20 cellular contexts compared by ENCODE assay signal in the genomic region with DNA sequence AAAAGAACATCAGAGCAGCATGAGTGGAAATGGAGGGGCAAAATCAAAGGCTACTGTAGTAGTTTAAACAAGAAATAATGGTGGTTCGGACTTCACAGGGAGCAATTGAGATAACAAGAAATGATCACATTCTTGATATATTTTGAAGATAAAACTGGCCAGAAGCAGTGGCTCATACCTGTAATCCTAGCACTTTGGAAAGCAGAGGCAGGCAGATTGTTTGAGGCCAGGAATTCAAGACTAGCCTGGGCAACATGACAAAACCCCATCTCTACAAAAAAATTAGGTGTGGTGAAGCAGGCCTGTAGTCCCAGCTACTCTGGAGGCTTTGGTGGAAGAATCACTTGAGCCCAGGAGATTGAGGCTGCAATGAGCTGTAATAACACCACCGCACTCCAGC. TPM values are rescaled to one million over a fixed set of nuclear protein-coding genes. Genes with fewer than 3 reads are reported as not detected.
DNase-seq lines count a peak whose midpoint lies in the region; ATAC-seq, FAIRE-seq and TF ChIP-seq lines count a peak whose summit lies in the region.
"Had no signal": no experiment of that assay in that cellular context is flagged by ENCODE, and none has a peak within 500 bp of the region (broad histone marks: within the 10 kb centered on the region; RNA-seq: fewer than 3 reads in every experiment).

No MANE protein-coding gene starts in this region.

- TF ChIP-seq POLR2A in GM12878 (IDR thresholded peaks at IDR 0.05; ENCODE audit: low read depth, low read length): no peak

- intact Hi-C loops in GM12878 (cut with micrococcal nuclease; ENCODE audit: unreplicated experiment): no loop called here

- no peak for TF ChIP-seq RAD21 in GM12878 (IDR thresholded peaks at IDR 0.05; ENCODE audit: insufficient read depth, low read depth, low read length)

- H2BK120ac ChIP-seq in trophoblast cell (ENCODE audit: insufficient read depth, low read length, poor library complexity): no peak overlapping the region

- H3K4ac ChIP-seq in trophoblast cell (ENCODE audit: low read depth, low read length): no peak overlapping the region

- no peak overlapping the region for H3K9ac ChIP-seq in astrocyte (ENCODE audit: low read length)
- H3K9ac ChIP-seq in GM12878 (ENCODE audit: control insufficient read depth, insufficient read depth, low read length): no peak overlapping the region
- no peak overlapping the region for H3K9ac ChIP-seq in trophoblast cell (ENCODE audit: low read length)
- H3K9ac ChIP-seq: BLaER1 treated with 17β-estradiol and CSF1 and Interleukin-3, amounts not matched to agents 10 nM and 100 nM had no signal

- SMC1A ChIA-PET in GM12878 (lab: Charles Lee; ENCODE audit: uncharacterized antibody, unreplicated experiment): interaction anchor here (0.7 kb wide), 1 partner anchor 20 kb away, joined by 4 read pairs; no protein-coding TSS in a partner anchor

- no peak overlapping the region for H3K23ac ChIP-seq in trophoblast cell (ENCODE audit: low read length)

- TF ChIP-seq EP300 in GM12878 (IDR thresholded peaks at IDR 0.05; ENCODE audit: borderline replicate concordance in 1 of 2, control insufficient read depth in 1 of 2, low read depth in 2 of 2, low read length in 2 of 2): no peak

- H3K4me3 Mint-ChIP-seq in astrocyte (ENCODE audit: unreplicated experiment): no peak overlapping the region
- H3K4me3 Mint-ChIP-seq: B cell; CD4-positive, alpha-beta T cell; CD8-positive, alpha-beta T cell had no signal

- no peak overlapping the region for H2BK5ac ChIP-seq in trophoblast cell (ENCODE audit: low read depth, low read length, poor library complexity)

- H4K8ac ChIP-seq in trophoblast cell (ENCODE audit: low read depth, low read length): no peak overlapping the region

- H2AK5ac ChIP-seq in trophoblast cell (ENCODE audit: low read length): no peak overlapping the region

- peaks cover 3% of the 10 kb centered on the region for H4K20me1 ChIP-seq in astrocyte (ENCODE audit: insufficient read depth, low read length)
- H4K20me1 ChIP-seq in GM12878 (ENCODE audit: control insufficient read depth, insufficient read depth): no peaks in the 10 kb centered on the region
- H4K20me1 ChIP-seq: BLaER1 treated with 17β-estradiol and CSF1 and Interleukin-3, amounts not matched to agents 10 nM and 100 nM had no signal

- no peak for TF ChIP-seq CTCF in astrocyte (IDR thresholded peaks at IDR 0.05; ENCODE audit: insufficient read depth, low read depth, low read length)
- no peak for TF ChIP-seq CTCF in GM12878 (IDR thresholded peaks at IDR 0.05 in 2 of 3, conservative IDR thresholded peaks at IDR 0.05 in 1 of 3; ENCODE audit: control insufficient read depth in 2 of 3, extremely low read depth in 1 of 3, insufficient read depth in 1 of 3, low read depth in 3 of 3, low read length in 3 of 3)

- BruUV-seq in GM12878 (replicated peaks; lab: Mats Ljungman, UMichigan): no TSS peak

- no peaks in the 10 kb centered on the region for H3K27me3 ChIP-seq in astrocyte (ENCODE audit: insufficient read depth, low read length)
- no peaks in the 10 kb centered on the region for H3K27me3 ChIP-seq in GM12878 (replicated peaks in 1 of 2; ENCODE audit: control insufficient read depth in 2 of 2, insufficient read depth in 2 of 2, low read length in 1 of 2)
- no peaks in the 10 kb centered on the region for H3K27me3 ChIP-seq in trophoblast cell (ENCODE audit: insufficient read depth, low read length)
- H3K27me3 ChIP-seq: BLaER1 treated with 17β-estradiol and CSF1 and Interleukin-3, amounts not matched to agents 10 nM and 100 nM had no signal

- H2AFZ ChIP-seq in astrocyte (ENCODE audit: low read depth, low read length) (no peak overlapping the region), GM12878 (ENCODE audit: control insufficient read depth, low read depth, low read length) (no peak overlapping the region), trophoblast cell (ENCODE audit: insufficient read depth, low read length, poor library complexity) (no peak overlapping the region)

- no peak overlapping the region for H3K14ac ChIP-seq in trophoblast cell (ENCODE audit: low read length)

- no peak overlapping the region for H3K27ac Mint-ChIP-seq in astrocyte (ENCODE audit: unreplicated experiment)
- H3K27ac Mint-ChIP-seq: B cell; CD4-positive, alpha-beta T cell; CD8-positive, alpha-beta T cell had no signal

- ATAC-seq in GM12878: no peak
- ATAC-seq in HG03039 (IDR thresholded peaks at IDR 0.05; ENCODE audit: unreplicated experiment): no peak
- ATAC-seq: A549; CD8-positive, alpha-beta T cell had no signal

- H3K9me3 Mint-ChIP-seq in astrocyte (ENCODE audit: unreplicated experiment): peaks cover 3% of the 10 kb centered on the region
- H3K9me3 Mint-ChIP-seq: CD4-positive, alpha-beta T cell; CD8-positive, alpha-beta T cell had no signal

- POLR2A ChIA-PET in GM12878 (lab: Charles Lee): no interaction called here

- H3K27ac ChIP-seq in astrocyte (ENCODE audit: low read depth, low read length) (no peak overlapping the region), GM12878 (ENCODE audit: control insufficient read depth, insufficient read depth) (no peak overlapping the region), trophoblast cell (ENCODE audit: low read depth, low read length) (no peak overlapping the region)
- H3K27ac ChIP-seq: 22Rv1; A549; BLaER1 treated with 17β-estradiol and CSF1 and Interleukin-3, amounts not matched to agents 10 nM and 100 nM; C4-2B had no signal

- H3K4me1 ChIP-seq in astrocyte (ENCODE audit: insufficient read depth, low read length) (no peaks in the 10 kb centered on the region), GM12878 (ENCODE audit: control insufficient read depth, insufficient read depth, low read length) (no peaks in the 10 kb centered on the region), trophoblast cell (ENCODE audit: control insufficient read depth in 1 of 2, insufficient read depth in 2 of 2, low read length in 2 of 2) (no peaks in the 10 kb centered on the region)
- H3K4me1 ChIP-seq: A549; BLaER1 treated with 17β-estradiol and CSF1 and Interleukin-3, amounts not matched to agents 10 nM and 100 nM had no signal

- H3K4me3 ChIP-seq in astrocyte (ENCODE audit: insufficient read depth, low read depth, low read length): no peak overlapping the region
- no peak overlapping the region for H3K4me3 ChIP-seq in GM12878
- no peak overlapping the region for H3K4me3 ChIP-seq in trophoblast cell (ENCODE audit: low read depth, low read length)
- H3K4me3 ChIP-seq: A549; BLaER1 treated with 17β-estradiol and CSF1 and Interleukin-3, amounts not matched to agents 10 nM and 100 nM had no signal

- no peak overlapping the region for H2BK12ac ChIP-seq in trophoblast cell (ENCODE audit: low read length)

- H3K4me2 ChIP-seq in astrocyte (ENCODE audit: low read length) (no peak overlapping the region), GM12878 (ENCODE audit: control insufficient read depth, insufficient read depth) (no peak overlapping the region), trophoblast cell (ENCODE audit: low read length) (no peak overlapping the region)
- H3K4me2 ChIP-seq: A549; BLaER1 treated with 17β-estradiol and CSF1 and Interleukin-3, amounts not matched to agents 10 nM and 100 nM had no signal

- H4K91ac ChIP-seq in trophoblast cell (ENCODE audit: low read depth, low read length): no peak overlapping the region

- H3K4me1 Mint-ChIP-seq in astrocyte (ENCODE audit: low read depth, unreplicated experiment): no peaks in the 10 kb centered on the region
- H3K4me1 Mint-ChIP-seq: B cell had no signal

- H4K12ac ChIP-seq in trophoblast cell (ENCODE audit: low read depth, low read length): no peak overlapping the region

- no peaks in the 10 kb centered on the region for H3K27me3 Mint-ChIP-seq in astrocyte (ENCODE audit: low read depth, unreplicated experiment)
- H3K27me3 Mint-ChIP-seq: B cell; CD4-positive, alpha-beta T cell had no signal

- no peaks in the 10 kb centered on the region for H3K9me3 ChIP-seq in astrocyte (ENCODE audit: insufficient read depth, low read depth, low read length)
- no peaks in the 10 kb centered on the region for H3K9me3 ChIP-seq in GM12878 (replicated peaks; ENCODE audit: control insufficient read depth, insufficient read depth, low read length)
- no peaks in the 10 kb centered on the region for H3K9me3 ChIP-seq in trophoblast cell (ENCODE audit: insufficient read depth, low read depth, low read length)
- H3K9me3 ChIP-seq: A549, Caco-2 had no signal

- no peak for FAIRE-seq in astrocyte (lab: Jason Lieb, UNC)
- peak; percentile 18 for FAIRE-seq in GM12878 (lab: Jason Lieb, UNC)
- FAIRE-seq: A549, D721Med, G401.6, GM12892 had no signal

- RAD21 ChIA-PET in GM12878 (lab: Charles Lee; ENCODE audit: unreplicated experiment): no interaction called here

- H3K18ac ChIP-seq in trophoblast cell (ENCODE audit: low read length): no peak overlapping the region

- H3K79me2 ChIP-seq in astrocyte (ENCODE audit: insufficient read depth, low read length) (no peaks in the 10 kb centered on the region), GM12878 (ENCODE audit: control insufficient read depth, insufficient read depth, low read length) (no peaks in the 10 kb centered on the region), trophoblast cell (ENCODE audit: control insufficient read depth, insufficient read depth, low read length, poor library complexity) (no peaks in the 10 kb centered on the region)

- CTCF ChIA-PET in GM12878 (lab: Yijun Ruan, JAX): no interaction called here

- no peaks in the 10 kb centered on the region for H3K79me1 ChIP-seq in trophoblast cell (ENCODE audit: low read length)

- DNase-seq in astrocyte (ENCODE audit: low read depth) (peak; percentile 30), GM12878 (ENCODE audit: low read depth, low spot score) (no peak), trophoblast cell (peak; percentile 56 to 84), midbrain (lab: John Stamatoyannopoulos, UW) (no peak)
- DNase-seq: AML-193; Caco-2; Calu3; CD4-positive, alpha-beta T cell; CD8-positive, alpha-beta T cell; DMS79 treated with DMSO at 0.1 percent for 48 hours; GF-D8 had no signal

- 98% methylated on average over 2 of the region's 2 CpGs for WGBS in GM12878 (ENCODE audit: insufficient coverage, insufficient replicate concordance, low lambda C conversion rate, missing lambda C conversion rate)
- WGBS in trophoblast cell (ENCODE audit: extremely low coverage, insufficient coverage, insufficient read length): no CpG with 5 or more reads among the region's 2 CpGs

- H3K36me3 ChIP-seq in astrocyte (ENCODE audit: insufficient read depth, low read length) (peaks cover 5% of the 10 kb centered on the region), GM12878 (ENCODE audit: control insufficient read depth in 2 of 2, insufficient read depth in 2 of 2, low read length in 1 of 2) (peaks cover 0 to 5% of the 10 kb centered on the region in 2 experiments; a peak in 1 of 4 replicates), trophoblast cell (ENCODE audit: control insufficient read depth in 1 of 2, insufficient read depth in 2 of 2, low read length in 2 of 2) (peaks cover 6 to 7% of the 10 kb centered on the region in 2 experiments)

- peaks cover 11% of the 10 kb centered on the region for H3K36me3 Mint-ChIP-seq in astrocyte (ENCODE audit: low read depth, unreplicated experiment)

- in situ Hi-C loops in GM12878 (cut with MboI): no loop called here

RNA-seq across cellular contexts. Expression of a gene that starts 22.9 kb away (rescaled TPM):
- total RNA-seq in astrocyte (19.1 and 19.5 TPM in 2 replicates), GM12878 (2014; rRNA removed) (22.2 and 25.1 TPM in 2 replicates), GM12878 (2014; rRNA removed; fragmentation: Illumina TruSeq; extraction: Trizol) (23.8 and 26.2 TPM in 2 replicates), GM12878 (2021) (18.2 and 21.8 TPM in 2 replicates)
- 74.3 and 77.7 TPM in 2 replicates for total RNA-seq in GM12878 (2013; cell fraction: nucleolus; rRNA removed)
- polyA plus RNA-seq in GM12878 (2011; ENCODE audit: low read depth): 11.8 TPM
- polyA plus RNA-seq in GM12878 (2011; rRNA removed) (24.9 and 43.1 TPM in 2 replicates), GM12878 (2014; fragmentation: Illumina TruSeq; extraction: Trizol) (22.4 and 27.1 TPM in 2 replicates), GM12878 (2014; fragmentation: Nextera tagmentation; extraction: Ambion mirVana) (10 to 100 TPM in 1 of 2 experiments, 1 to 10 TPM in 1; 9.1 to 12.9 TPM), GM12878 (2014; rRNA removed) (18.1 and 22.1 TPM in 2 replicates), GM12878 (2016; fragmentation: Nextera tagmentation; extraction: Ambion mirVana) (10 to 100 TPM; 26.2 to 29.3 TPM)
- 9.6 and 11.9 TPM in 2 replicates for polyA plus RNA-seq in GM12878 (2011; cell fraction: cytosol; rRNA removed)
- 10.8 and 12.3 TPM in 2 replicates for polyA plus RNA-seq in GM12878 (2011; cell fraction: nucleus; rRNA removed)
- 18.8 and 21.5 TPM in 2 replicates for polyA plus RNA-seq in GM12878 (2012)
- polyA minus RNA-seq in GM12878 (2011; rRNA and poly(A)+ RNA removed): 7.2 and 12.3 TPM in 2 replicates
- 3.7 and 5.9 TPM in 2 replicates for polyA minus RNA-seq in GM12878 (2011; cell fraction: cytosol; rRNA and poly(A)+ RNA removed)
- polyA minus RNA-seq in GM12878 (2011; cell fraction: nucleus; rRNA and poly(A)+ RNA removed): 14.4 and 19.8 TPM in 2 replicates
- 7.9 and 8.4 TPM in 2 replicates for polyA plus RNA-seq in trophoblast cell (2013)

RNA-seq across cellular contexts. Expression of a gene that starts 24.6 kb away (rescaled TPM):
- total RNA-seq in astrocyte (12.9 and 13.7 TPM in 2 replicates), GM12878 (2014; rRNA removed) (20.6 and 26.3 TPM in 2 replicates), GM12878 (2014; rRNA removed; fragmentation: Illumina TruSeq; extraction: Trizol) (9.8 and 12.2 TPM in 2 replicates), GM12878 (2021) (25.2 and 26.1 TPM in 2 replicates)
- total RNA-seq in GM12878 (2013; cell fraction: nucleolus; rRNA removed): 50.5 and 56.5 TPM in 2 replicates
- 3.7 TPM for polyA plus RNA-seq in GM12878 (2011; ENCODE audit: low read depth)
- polyA plus RNA-seq in GM12878 (2011; rRNA removed) (6.3 and 8.6 TPM in 2 replicates), GM12878 (2014; fragmentation: Illumina TruSeq; extraction: Trizol) (2.7 and 6.5 TPM in 2 replicates), GM12878 (2014; fragmentation: Nextera tagmentation; extraction: Ambion mirVana) (under 1 TPM; 0.05 to 0.16 TPM), GM12878 (2014; rRNA removed) (14.8 and 15.6 TPM in 2 replicates), GM12878 (2016; fragmentation: Nextera tagmentation; extraction: Ambion mirVana) (1 to 10 TPM; 4.9 to 7.7 TPM)
- polyA plus RNA-seq in GM12878 (2011; cell fraction: cytosol; rRNA removed): 10.5 and 14.4 TPM in 2 replicates
- 14.4 and 19.5 TPM in 2 replicates for polyA plus RNA-seq in GM12878 (2011; cell fraction: nucleus; rRNA removed)
- polyA plus RNA-seq in GM12878 (2012): 7.8 and 8.4 TPM in 2 replicates
- 15.6 and 28.6 TPM in 2 replicates for polyA minus RNA-seq in GM12878 (2011; rRNA and poly(A)+ RNA removed)
- polyA minus RNA-seq in GM12878 (2011; cell fraction: cytosol; rRNA and poly(A)+ RNA removed): 13.3 and 14.2 TPM in 2 replicates
- 11.6 and 25.5 TPM in 2 replicates for polyA minus RNA-seq in GM12878 (2011; cell fraction: nucleus; rRNA and poly(A)+ RNA removed)
- 5.8 and 6.2 TPM in 2 replicates for polyA plus RNA-seq in trophoblast cell (2013)

RNA-seq across cellular contexts. Expression of a gene that starts 32.8 kb away (rescaled TPM):
- total RNA-seq in astrocyte (16.8 and 17.1 TPM in 2 replicates), GM12878 (2014; rRNA removed) (13.3 and 13.5 TPM in 2 replicates), GM12878 (2014; rRNA removed; fragmentation: Illumina TruSeq; extraction: Trizol) (18.9 and 19.7 TPM in 2 replicates), GM12878 (2021) (12.9 and 13.7 TPM in 2 replicates)
- total RNA-seq in GM12878 (2013; cell fraction: nucleolus; rRNA removed): 10.2 and 10.7 TPM in 2 replicates
- polyA plus RNA-seq in GM12878 (2011; ENCODE audit: low read depth): 7.3 TPM
- polyA plus RNA-seq in GM12878 (2011; rRNA removed) (14.6 and 20.6 TPM in 2 replicates), GM12878 (2014; fragmentation: Illumina TruSeq; extraction: Trizol) (20.2 and 24.9 TPM in 2 replicates), GM12878 (2014; fragmentation: Nextera tagmentation; extraction: Ambion mirVana) (1 to 10 TPM; 9.0 to 9.9 TPM), GM12878 (2014; rRNA removed) (9.6 and 11.7 TPM in 2 replicates), GM12878 (2016; fragmentation: Nextera tagmentation; extraction: Ambion mirVana) (10 to 100 TPM; 15.9 to 16.4 TPM)
- 5.9 and 7.0 TPM in 2 replicates for polyA plus RNA-seq in GM12878 (2011; cell fraction: cytosol; rRNA removed)
- 8.4 and 9.2 TPM in 2 replicates for polyA plus RNA-seq in GM12878 (2011; cell fraction: nucleus; rRNA removed)
- polyA plus RNA-seq in GM12878 (2012): 9.0 and 11.3 TPM in 2 replicates
- 9.8 and 11.0 TPM in 2 replicates for polyA minus RNA-seq in GM12878 (2011; rRNA and poly(A)+ RNA removed)
- 5.9 and 7.1 TPM in 2 replicates for polyA minus RNA-seq in GM12878 (2011; cell fraction: cytosol; rRNA and poly(A)+ RNA removed)
- polyA minus RNA-seq in GM12878 (2011; cell fraction: nucleus; rRNA and poly(A)+ RNA removed): 2.7 and 3.8 TPM in 2 replicates
- polyA plus RNA-seq in trophoblast cell (2013): 11.0 and 11.1 TPM in 2 replicates

Comparison
In these comparisons a context has a peak if more than half of its experiments do, and no peak if none do; other contexts are left out.
1. DNase-seq: peak in astrocyte (single experiment) and trophoblast cell (2 of 2); none in GM12878 (single experiment) and midbrain (single experiment).